In the genomic region with DNA sequence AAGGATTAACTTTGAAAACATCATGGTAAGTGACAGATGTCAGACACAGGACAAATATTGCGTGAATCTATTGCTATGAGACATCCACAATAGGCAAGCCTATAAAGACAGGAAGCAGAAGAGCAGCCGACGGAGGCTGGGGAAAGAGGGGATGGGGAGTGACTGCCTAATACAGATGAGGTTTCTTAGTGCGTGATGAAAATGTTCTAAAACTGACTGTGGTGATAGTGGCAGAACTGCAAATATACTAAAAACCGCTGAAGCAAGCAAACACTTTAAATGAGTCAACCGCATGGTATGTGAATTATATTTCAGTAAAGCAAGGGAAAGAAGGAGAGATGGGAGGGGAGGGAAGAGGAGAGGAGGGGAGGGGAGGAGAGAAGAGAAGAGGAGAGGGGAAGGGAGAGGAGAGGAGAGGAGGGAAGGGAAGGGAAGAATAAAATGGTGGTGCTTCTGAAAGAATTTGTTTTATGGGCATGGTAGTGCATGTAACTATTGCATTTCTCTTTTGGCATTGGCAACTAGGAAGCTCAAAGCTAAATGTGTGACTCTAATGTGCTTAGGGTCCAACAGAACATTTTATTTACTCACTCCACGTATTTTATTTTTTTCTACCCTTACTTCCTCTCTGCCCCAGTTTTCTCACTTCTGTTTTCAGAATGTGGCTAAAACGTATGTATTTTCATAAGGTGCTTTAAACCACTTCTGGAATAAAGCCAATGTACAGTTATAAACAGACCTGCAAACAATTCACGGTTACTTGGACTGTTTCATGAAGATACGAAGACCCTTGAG, we compare ENCODE assay signal across 9 cellular contexts. TPM values are rescaled to one million over a fixed set of nuclear protein-coding genes. Genes with fewer than 3 reads are reported as not detected.
DNase-seq lines count a peak whose midpoint lies in the region; ATAC-seq and TF ChIP-seq lines count a peak whose summit lies in the region.
"Had no signal": no experiment of that assay in that cellular context is flagged by ENCODE, and none has a peak within 500 bp of the region (broad histone marks: within the 10 kb centered on the region; RNA-seq: fewer than 3 reads in every experiment).

No MANE protein-coding gene starts in this region.

- H4K8ac ChIP-seq in IMR-90 (ENCODE audit: low read depth in 2 of 2, low read length in 2 of 2): no peak overlapping the region

- H4K5ac ChIP-seq in IMR-90 (ENCODE audit: low read depth, low read length): no peak overlapping the region

- H3K4me3 Mint-ChIP-seq in activated naive CD8-positive, alpha-beta T cell treated with anti-CD3 and anti-CD28 coated beads, Interleukin-2, amount 50 U/mL, for 24 hours: peak overlapping the region; percentile 53
- no peak overlapping the region for H3K4me3 Mint-ChIP-seq in type B pancreatic cell

- no peaks in the 10 kb centered on the region for H3K27me3 ChIP-seq in IMR-90 (ENCODE audit: control insufficient read depth, insufficient read depth, low read length)

- TF ChIP-seq RAD21 in IMR-90 (IDR thresholded peaks at IDR 0.05; ENCODE audit: low read length): no peak

- H3K4me3 ChIP-seq in IMR-90 (ENCODE audit: insufficient read depth, low read depth, low read length): no peak overlapping the region
- H3K4me3 ChIP-seq in mesodermal cell (ENCODE audit: extremely low read depth, insufficient read depth, low read length, poor library complexity, severe bottlenecking): no peak overlapping the region

- no peak overlapping the region for H2AK5ac ChIP-seq in IMR-90 (ENCODE audit: low read depth, low read length)

- 4% methylated on average over 5 of the region's 10 CpGs; no CpG with 5 or more reads in 1 of the 2 experiments for WGBS in IMR-90 (ENCODE audit: extremely low coverage in 2 of 2, insufficient read length in 1 of 2), 2 experiments
- 92 to 94% methylated on average over 7 to 8 of the region's 10 CpGs for WGBS in mesodermal cell (ENCODE audit: insufficient coverage in 2 of 2), 2 experiments

- CTCF ChIA-PET in IMR-90 (lab: Yijun Ruan, JAX): interaction anchor here (1.1 kb wide), 1 partner anchor 15 kb away, joined by 6 read pairs; no protein-coding TSS in a partner anchor

- H3K9ac ChIP-seq in IMR-90 (ENCODE audit: low read depth, low read length): no peak overlapping the region
- H3K9ac ChIP-seq: parathyroid adenoma had no signal

- no peak for TF ChIP-seq POLR2A in IMR-90 (IDR thresholded peaks at IDR 0.05; ENCODE audit: low read depth, low read length)

- H3K18ac ChIP-seq in IMR-90 (ENCODE audit: low read depth, low read length): no peak overlapping the region

- H3K56ac ChIP-seq in IMR-90 (ENCODE audit: extremely low read depth, insufficient read depth, low read length): no peak overlapping the region

- H4K20me1 ChIP-seq in IMR-90 (ENCODE audit: insufficient read depth, low read length): no peaks in the 10 kb centered on the region; the same call in 1 of the 2 replicates

- peaks cover 20% of the 10 kb centered on the region for H3K9me1 ChIP-seq in IMR-90 (ENCODE audit: insufficient read depth, low read length)

- peak overlapping the region; percentile 17 for H2BK5ac ChIP-seq in IMR-90 (ENCODE audit: low read depth, low read length, poor library complexity, severe bottlenecking)

- POLR2A ChIA-PET in IMR-90 (lab: Charles Lee; ENCODE audit: unreplicated experiment): no interaction called here

- dilution Hi-C loops in IMR-90 (cut with HindIII; ENCODE audit: low sequenced_read_pairs, unreplicated experiment): no loop called here

- intact Hi-C loops in IMR-90 (cut with micrococcal nuclease): no loop called here

- DNase-seq in DMS79 treated with DMSO at 0.1 percent for 48 hours (lab: John Stamatoyannopoulos, UW): peak; percentile 25
- DNase-seq in IMR-90: peak; percentile 92
- no peak for DNase-seq in activated naive CD8-positive, alpha-beta T cell treated with anti-CD3 and anti-CD28 coated beads, Interleukin-2, amount 50 U/mL, for 24 hours
- DNase-seq in NCI-H2081 treated with DMSO at 0.1 percent for 48 hours (lab: John Stamatoyannopoulos, UW): no peak
- DNase-seq in stimulated activated CD4-positive, alpha-beta T cell treated with anti-CD3 and anti-CD28 coated beads, Interleukin-4, amount 100 ng/mL, for 4 hours: no peak
- DNase-seq in type B pancreatic cell (ENCODE audit: extremely low spot score, unreplicated experiment): no peak

- H3K36me3 ChIP-seq in IMR-90 (ENCODE audit: control insufficient read depth, insufficient read depth, low read length): peaks cover 42% of the 10 kb centered on the region
- peaks cover 54% of the 10 kb centered on the region for H3K36me3 ChIP-seq in mesodermal cell (ENCODE audit: control insufficient read depth, insufficient read depth, low read length)

- no peak overlapping the region for H3K23ac ChIP-seq in IMR-90 (ENCODE audit: low read depth, low read length)

- ATAC-seq in GM21390 (IDR thresholded peaks at IDR 0.05; ENCODE audit: unreplicated experiment): peak; percentile 54
- ATAC-seq in IMR-90 (ENCODE audit: low read depth): peak; percentile 93
- ATAC-seq in activated naive CD8-positive, alpha-beta T cell treated with anti-CD3 and anti-CD28 coated beads, Interleukin-2, amount 50 U/mL, for 24 hours: peak; percentile 50

- in situ Hi-C loops in IMR-90 (cut with MboI; ENCODE audit: low sequenced_read_pairs): no loop called here

- TF ChIP-seq CTCF in IMR-90 (conservative IDR thresholded peaks at IDR 0.05; ENCODE audit: low read depth, low read length) (no peak), type B pancreatic cell (conservative IDR thresholded peaks at IDR 0.05) (no peak)

- H3K36me3 Mint-ChIP-seq in activated naive CD8-positive, alpha-beta T cell treated with anti-CD3 and anti-CD28 coated beads, Interleukin-2, amount 50 U/mL, for 24 hours (ENCODE audit: low read depth): peaks cover 81% of the 10 kb centered on the region
- peaks cover 8% of the 10 kb centered on the region for H3K36me3 Mint-ChIP-seq in type B pancreatic cell

- peaks cover 6 to 18% of the 10 kb centered on the region in 2 experiments; a peak in 3 of 4 replicates for H3K79me1 ChIP-seq in IMR-90 (ENCODE audit: low read depth in 1 of 2, low read length in 2 of 2)

- H4K91ac ChIP-seq in IMR-90 (ENCODE audit: insufficient read depth, low read depth, low read length): peak overlapping the region; percentile 50; the same call in 1 of the 2 replicates

- H3K9me3 Mint-ChIP-seq in activated naive CD8-positive, alpha-beta T cell treated with anti-CD3 and anti-CD28 coated beads, Interleukin-2, amount 50 U/mL, for 24 hours: peaks cover 3% of the 10 kb centered on the region
- no peaks in the 10 kb centered on the region for H3K9me3 Mint-ChIP-seq in type B pancreatic cell

- H3K4me1 Mint-ChIP-seq in activated naive CD8-positive, alpha-beta T cell treated with anti-CD3 and anti-CD28 coated beads, Interleukin-2, amount 50 U/mL, for 24 hours: peaks cover 82% of the 10 kb centered on the region
- no peaks in the 10 kb centered on the region for H3K4me1 Mint-ChIP-seq in type B pancreatic cell (ENCODE audit: unreplicated experiment)

- peak overlapping the region; percentile 27; the same call in 1 of the 2 replicates for H2BK20ac ChIP-seq in IMR-90 (ENCODE audit: low read depth, low read length)

- H3K27ac ChIP-seq in IMR-90 (ENCODE audit: insufficient read depth, low read length) (peak overlapping the region; percentile 52; the same call in 1 of the 2 replicates), mesodermal cell (ENCODE audit: low read depth, low read length, severe bottlenecking) (peak overlapping the region; percentile 45)
- H3K27ac ChIP-seq: parathyroid adenoma had no signal

- H2AK9ac ChIP-seq in IMR-90 (replicated peaks; ENCODE audit: low read depth, low read length, poor library complexity): no peak overlapping the region

- H3K4me1 ChIP-seq in IMR-90 (ENCODE audit: control insufficient read depth, insufficient read depth, low read length): peaks cover 16% of the 10 kb centered on the region
- peaks cover 12% of the 10 kb centered on the region for H3K4me1 ChIP-seq in mesodermal cell (ENCODE audit: control insufficient read depth, insufficient read depth, low read length, poor library complexity, severe bottlenecking)

- H2BK120ac ChIP-seq in IMR-90 (ENCODE audit: low read depth, low read length): peak overlapping the region; percentile 17; the same call in 1 of the 2 replicates

- no peak overlapping the region for H3K14ac ChIP-seq in IMR-90 (replicated peaks; ENCODE audit: low read depth, low read length)

- no peak overlapping the region for H2AFZ ChIP-seq in IMR-90 (replicated peaks; ENCODE audit: low read length, poor library complexity)
- H2AFZ ChIP-seq: parathyroid adenoma had no signal

- H3K27ac Mint-ChIP-seq in activated naive CD8-positive, alpha-beta T cell treated with anti-CD3 and anti-CD28 coated beads, Interleukin-2, amount 50 U/mL, for 24 hours: peak overlapping the region; percentile 86
- no peak overlapping the region for H3K27ac Mint-ChIP-seq in type B pancreatic cell

- no TSS peak for BruUV-seq in IMR-90 (replicated peaks; lab: Mats Ljungman, UMichigan)

- no peak overlapping the region for H3K4me2 ChIP-seq in IMR-90 (ENCODE audit: low read depth, low read length)

- no peak overlapping the region for H3K4ac ChIP-seq in IMR-90 (ENCODE audit: low read depth, low read length)

- H3K27me3 Mint-ChIP-seq in activated naive CD8-positive, alpha-beta T cell treated with anti-CD3 and anti-CD28 coated beads, Interleukin-2, amount 50 U/mL, for 24 hours: no peaks in the 10 kb centered on the region
- no peaks in the 10 kb centered on the region for H3K27me3 Mint-ChIP-seq in type B pancreatic cell

- no peak overlapping the region for H2BK15ac ChIP-seq in IMR-90 (ENCODE audit: low read depth, low read length)

- no peaks in the 10 kb centered on the region for H3K9me3 ChIP-seq in IMR-90 (ENCODE audit: control insufficient read depth, insufficient read depth, low read length)
- H3K9me3 ChIP-seq in mesodermal cell (ENCODE audit: control insufficient read depth, low read length): no peaks in the 10 kb centered on the region

RNA-seq across cellular contexts. Expression of a gene that starts 21.3 kb away (rescaled TPM):
- total RNA-seq in IMR-90 (2012; rRNA removed) (2.7 and 2.8 TPM in 2 replicates), type B pancreatic cell (ENCODE audit: low replicate concordance) (11.5 and 14.0 TPM in 2 replicates)
- polyA plus RNA-seq in IMR-90 (2012; rRNA removed): 7.2 and 7.3 TPM in 2 replicates
- polyA plus RNA-seq in IMR-90 (2012; cell fraction: cytosol; rRNA removed): 1.3 and 5.9 TPM in 2 replicates
- polyA plus RNA-seq in IMR-90 (2012; cell fraction: nucleus; rRNA removed; ENCODE audit: low replicate concordance): 23.5 and 29.0 TPM in 2 replicates
- polyA plus RNA-seq in mesodermal cell (2013, experiment 1 of 2): 16.7 TPM
- 14.3 TPM for polyA plus RNA-seq in mesodermal cell (2013, experiment 2 of 2)

RNA-seq across cellular contexts. Expression of a gene that starts 36.9 kb away (rescaled TPM):
- total RNA-seq in IMR-90 (2012; rRNA removed) (not detected in 2 replicates), type B pancreatic cell (ENCODE audit: low replicate concordance) (not detected in 2 replicates)
- not detected in 2 replicates for polyA plus RNA-seq in IMR-90 (2012; rRNA removed)
- polyA plus RNA-seq in IMR-90 (2012; cell fraction: cytosol; rRNA removed): not detected in 2 replicates
- not detected in 2 replicates for polyA plus RNA-seq in IMR-90 (2012; cell fraction: nucleus; rRNA removed; ENCODE audit: low replicate concordance)
- polyA plus RNA-seq in mesodermal cell (2013, experiment 1 of 2): not detected
- not detected for polyA plus RNA-seq in mesodermal cell (2013, experiment 2 of 2)

RNA-seq across cellular contexts. Expression of a gene that starts 43.6 kb away (rescaled TPM):
- total RNA-seq in IMR-90 (2012; rRNA removed): 0.18 TPM in 1 of 2 replicates, not detected in the other
- polyA plus RNA-seq in IMR-90 (2012; rRNA removed): 0.30 TPM in 1 of 2 replicates, not detected in the other
- polyA plus RNA-seq in IMR-90 (2012; cell fraction: cytosol; rRNA removed): 0.11 and 0.26 TPM in 2 replicates
- polyA plus RNA-seq in IMR-90 (2012; cell fraction: nucleus; rRNA removed; ENCODE audit: low replicate concordance): 0.11 TPM in 1 of 2 replicates, not detected in the other
- not detected for polyA plus RNA-seq in mesodermal cell (2013, experiment 1 of 2)
- not detected for polyA plus RNA-seq in mesodermal cell (2013, experiment 2 of 2)
- 0.65 and 1.6 TPM in 2 replicates for total RNA-seq in type B pancreatic cell (ENCODE audit: low replicate concordance)

Comparison
In these comparisons a context has a peak if more than half of its experiments do, and no peak if none do; other contexts are left out.
1. DNase-seq: peak in DMS79 treated with DMSO at 0.1 percent for 48 hours (single experiment) and IMR-90 (single experiment); none in activated naive CD8-positive, alpha-beta T cell treated with anti-CD3 and anti-CD28 coated beads, Interleukin-2, amount 50 U/mL, for 24 hours (single experiment), NCI-H2081 treated with DMSO at 0.1 percent for 48 hours (single experiment), stimulated activated CD4-positive, alpha-beta T cell treated with anti-CD3 and anti-CD28 coated beads, Interleukin-4, amount 100 ng/mL, for 4 hours (0 of 2) and type B pancreatic cell (single experiment).
2. Peak in every context shown above with its lines, with median percentiles within 50 percentile points of each other: ATAC-seq.